20 cellular contexts compared by ENCODE assay signal in the genomic region with DNA sequence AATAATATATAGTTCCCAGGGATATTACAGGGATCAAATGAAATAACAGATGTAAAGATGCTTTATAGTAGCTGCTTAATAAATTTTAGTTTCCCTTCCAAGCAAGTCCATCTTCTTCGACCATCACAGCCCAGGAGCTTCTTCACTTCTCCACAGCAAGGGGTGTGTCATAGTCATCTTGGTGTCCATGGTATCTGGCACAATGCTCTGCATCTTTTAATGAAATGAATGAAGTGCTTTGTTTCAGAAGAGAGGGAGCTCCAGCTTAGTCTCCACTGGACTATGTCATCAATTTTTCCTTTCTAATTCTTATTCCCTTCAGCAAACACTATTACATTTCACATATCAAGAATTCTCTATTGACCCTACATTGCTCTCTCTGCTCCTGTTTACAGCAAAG. TPM values are rescaled to one million over a fixed set of nuclear protein-coding genes. Genes with fewer than 3 reads are reported as not detected.
DNase-seq lines count a peak whose midpoint lies in the region; ATAC-seq and TF ChIP-seq lines count a peak whose summit lies in the region.
"Had no signal": no experiment of that assay in that cellular context is flagged by ENCODE, and none has a peak within 500 bp of the region (broad histone marks: within the 10 kb centered on the region; RNA-seq: fewer than 3 reads in every experiment).

No MANE protein-coding gene starts in this region.

- 0 out of 2 replicates have a peak, but pooled peaks cover 2% of the 10 kb centered on the region for H3K9me2 ChIP-seq in PC-9 (ENCODE audit: insufficient read depth)

- H3K4me1 Mint-ChIP-seq in activated naive CD8-positive, alpha-beta T cell treated with anti-CD3 and anti-CD28 coated beads, Interleukin-2, amount 10 ng/mL, durations not matched to agents 7 days and 5 days = peaks cover 53% of the 10 kb centered on the region

- no peak for ATAC-seq in DND-41 (ENCODE audit: insufficient read depth, low read depth)
- ATAC-seq in activated naive CD8-positive, alpha-beta T cell treated with anti-CD3 and anti-CD28 coated beads, Interleukin-2, amount 10 ng/mL, durations not matched to agents 7 days and 5 days (ENCODE audit: low read depth) = no peak
- ATAC-seq in GM21619 (IDR thresholded peaks at IDR 0.05; ENCODE audit: unreplicated experiment) = no peak
- ATAC-seq: heart right ventricle, right cardiac atrium had no signal

- peak overlapping the region; percentile 22 for H3K27ac Mint-ChIP-seq in activated naive CD8-positive, alpha-beta T cell treated with anti-CD3 and anti-CD28 coated beads, Interleukin-2, amount 10 ng/mL, durations not matched to agents 7 days and 5 days

- H3K79me2 ChIP-seq in DND-41 (ENCODE audit: insufficient read depth, low read length) = peaks cover 34% of the 10 kb centered on the region
- H3K79me2 ChIP-seq in PC-9 (ENCODE audit: low read depth) = peaks cover 31% of the 10 kb centered on the region

- H3K4me3 ChIP-seq in BLaER1 (no peak overlapping the region), DND-41 (ENCODE audit: low read depth in 1 of 2, low read length in 2 of 2) (no peak overlapping the region), PC-9 (no peak overlapping the region)
- H3K4me3 ChIP-seq: breast epithelium, heart right ventricle, MG63, SJSA1, suprapubic skin had no signal

- BruUV-seq in PC-9 (replicated peaks; lab: Mats Ljungman, UMichigan) = no TSS peak

- peaks cover 4% of the 10 kb centered on the region for H3K36me3 Mint-ChIP-seq in activated naive CD8-positive, alpha-beta T cell treated with anti-CD3 and anti-CD28 coated beads, Interleukin-2, amount 10 ng/mL, durations not matched to agents 7 days and 5 days

- peaks cover 91% of the 10 kb centered on the region for H3K4me1 ChIP-seq in BLaER1
- peaks cover 49% of the 10 kb centered on the region for H3K4me1 ChIP-seq in DND-41 (ENCODE audit: insufficient read depth, low read length)
- H3K4me1 ChIP-seq in PC-9 (replicated peaks; ENCODE audit: insufficient read depth) = peaks cover 25% of the 10 kb centered on the region

- peaks cover 1% of the 10 kb centered on the region for H3K9me3 Mint-ChIP-seq in activated naive CD8-positive, alpha-beta T cell treated with anti-CD3 and anti-CD28 coated beads, Interleukin-2, amount 10 ng/mL, durations not matched to agents 7 days and 5 days

- no peaks in the 10 kb centered on the region for H3K27me3 ChIP-seq in BLaER1
- no peaks in the 10 kb centered on the region for H3K27me3 ChIP-seq in DND-41 (ENCODE audit: insufficient read depth, low read length, poor library complexity)
- no peaks in the 10 kb centered on the region for H3K27me3 ChIP-seq in PC-9 (ENCODE audit: insufficient read depth, low read depth)
- H3K27me3 ChIP-seq: breast epithelium, heart right ventricle, MG63, neutrophil, SJSA1, suprapubic skin had no signal

- peaks cover 17% of the 10 kb centered on the region for H3F3A ChIP-seq in PC-9 (ENCODE audit: insufficient read depth, low read depth)

- H3K9me3 ChIP-seq in BLaER1 (no peaks in the 10 kb centered on the region), DND-41 (ENCODE audit: insufficient read depth, low read length, severe bottlenecking) (no peaks in the 10 kb centered on the region), PC-9 (ENCODE audit: insufficient read depth, low read depth) (no peaks in the 10 kb centered on the region)
- H3K9me3 ChIP-seq: breast epithelium, heart right ventricle, MG63, neutrophil, SJSA1, suprapubic skin had no signal

- H2AFZ ChIP-seq in DND-41 (ENCODE audit: low read depth, low read length) (no peak overlapping the region), PC-9 (no peak overlapping the region)

- no peak overlapping the region for H3K9ac ChIP-seq in BLaER1
- no peak overlapping the region for H3K9ac ChIP-seq in DND-41 (ENCODE audit: low read depth, low read length)

- H3K4me2 ChIP-seq in BLaER1 = peak overlapping the region; percentile 9; the same call in 1 of the 2 replicates
- no peak overlapping the region for H3K4me2 ChIP-seq in DND-41 (ENCODE audit: insufficient read depth, low read length)
- H3K4me2 ChIP-seq in PC-9 = no peak overlapping the region

- H3K27ac ChIP-seq in BLaER1 = peak overlapping the region; percentile 93
- H3K27ac ChIP-seq in DND-41 (ENCODE audit: low read length) = peak overlapping the region; percentile 9; the same call in 1 of the 2 replicates
- H3K27ac ChIP-seq in PC-9 = no peak overlapping the region
- H3K27ac ChIP-seq: breast epithelium, heart right ventricle, neutrophil, SJSA1, suprapubic skin had no signal

- POLR2A ChIA-PET in activated naive CD8-positive, alpha-beta T cell treated with anti-CD3 and anti-CD28 coated beads, Interleukin-2, amount 10 ng/mL, durations not matched to agents 7 days and 5 days (lab: Charles Lee) = interaction anchor here (1.1 kb wide), 1 partner anchor 16 kb away, joined by 4 read pairs; no protein-coding TSS in a partner anchor
- POLR2A ChIA-PET in PC-9 (lab: Charles Lee; ENCODE audit: unreplicated experiment) = no interaction called here

- no peak overlapping the region for H3K4me3 Mint-ChIP-seq in activated naive CD8-positive, alpha-beta T cell treated with anti-CD3 and anti-CD28 coated beads, Interleukin-2, amount 10 ng/mL, durations not matched to agents 7 days and 5 days

- H3K27me3 Mint-ChIP-seq in activated naive CD8-positive, alpha-beta T cell treated with anti-CD3 and anti-CD28 coated beads, Interleukin-2, amount 10 ng/mL, durations not matched to agents 7 days and 5 days = no peaks in the 10 kb centered on the region

- TF ChIP-seq CTCF in DND-41 (IDR thresholded peaks at IDR 0.05; ENCODE audit: borderline replicate concordance, extremely low read depth, low read length, poor library complexity, severe bottlenecking) (no peak), PC-9 (conservative IDR thresholded peaks at IDR 0.05) (no peak)

- H3K36me3 ChIP-seq in BLaER1 (0 out of 2 replicates have a peak, but pooled peaks cover 5% of the 10 kb centered on the region), DND-41 (ENCODE audit: insufficient read depth, low read length) (no peaks in the 10 kb centered on the region), PC-9 (ENCODE audit: low read depth) (no peaks in the 10 kb centered on the region)
- H3K36me3 ChIP-seq: breast epithelium, heart right ventricle, MG63, neutrophil, SJSA1, suprapubic skin had no signal

- DNase-seq in DND-41 = no peak
- no peak for DNase-seq in activated naive CD8-positive, alpha-beta T cell treated with anti-CD3 and anti-CD28 coated beads, Interleukin-2, amount 10 ng/mL, durations not matched to agents 7 days and 5 days
- peak; percentile 31 for DNase-seq in midbrain (lab: John Stamatoyannopoulos, UW)
- no peak for DNase-seq in H4 (ENCODE audit: low spot score)
- DNase-seq in PC-9 = no peak
- DNase-seq: activated gamma-delta T cell; DMS153; effector CD8-positive, alpha-beta T cell; heart right ventricle; kidney; MG63; NCI-H1694 treated with DMSO at 0.1 percent for 48 hours; NCI-H446 treated with DMSO at 0.1 percent for 48 hours; right cardiac atrium had no signal

- CTCF ChIA-PET in PC-9 (lab: Charles Lee) = interaction anchor here (1.1 kb wide), 1 partner anchor 101 kb away, joined by 4 read pairs; no protein-coding TSS in a partner anchor

- intact Hi-C loops in PC-9 (cut with micrococcal nuclease; ENCODE audit: unreplicated experiment) = no loop called here

- H4K20me1 ChIP-seq in BLaER1 (no peaks in the 10 kb centered on the region), DND-41 (ENCODE audit: insufficient read depth, low read length) (no peaks in the 10 kb centered on the region), PC-9 (ENCODE audit: insufficient read depth) (peaks cover 6% of the 10 kb centered on the region)

RNA-seq across cellular contexts. Expression of a gene that starts 4.9 kb away (rescaled TPM):
- total RNA-seq in activated naive CD8-positive, alpha-beta T cell treated with anti-CD3 and anti-CD28 coated beads, Interleukin-2, amount 10 ng/mL, durations not matched to agents 7 days and 5 days = 100 to 1,000 TPM; 328 to 344 TPM
- 34.1 and 38.6 TPM in 2 replicates for total RNA-seq in H4 (2014; rRNA removed; shearing (Covaris generic))
- 189 and 199 TPM in 2 replicates for total RNA-seq in PC-9 (2021)
